In the genomic region with DNA sequence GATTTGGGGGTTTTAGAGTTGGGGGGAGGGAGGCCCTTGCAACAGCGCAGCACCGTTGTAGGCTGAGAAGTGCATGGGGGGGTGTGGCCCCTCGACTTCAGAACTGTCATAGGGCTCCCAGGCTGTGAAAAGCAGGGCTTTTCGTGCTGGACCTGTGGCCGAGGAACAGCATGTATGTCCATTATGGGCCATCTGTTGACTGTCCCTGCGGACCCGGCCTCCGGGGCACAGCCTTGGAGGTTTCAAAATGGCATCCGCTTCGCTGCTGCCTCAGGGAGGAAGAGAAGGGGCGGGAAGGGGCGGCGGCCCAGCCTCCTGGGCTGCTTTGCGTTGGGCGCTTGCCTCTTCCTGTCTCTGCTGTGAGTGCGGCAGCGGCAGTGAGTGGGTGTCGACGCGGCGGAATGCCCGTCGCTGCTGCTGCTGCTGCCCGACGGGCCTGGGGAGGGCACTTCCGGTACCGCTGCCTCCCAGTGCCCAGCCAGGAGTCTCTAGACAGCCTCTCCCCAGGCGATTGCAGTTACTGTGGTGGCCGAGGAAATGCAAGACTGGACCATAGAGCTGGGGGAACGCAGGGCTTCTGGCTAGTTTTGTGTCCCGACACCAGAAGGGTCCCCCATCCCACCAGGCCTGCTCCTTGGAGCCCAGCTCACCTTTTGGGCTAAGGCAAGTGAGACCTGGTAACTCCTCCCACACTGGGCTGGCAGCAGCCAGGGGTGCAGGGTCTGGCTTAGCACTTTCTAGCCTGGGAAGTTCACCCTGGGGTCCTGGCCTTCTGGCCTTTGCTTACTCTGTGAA, we compare ENCODE assay signal across 8 cellular contexts. TPM values are rescaled to one million over a fixed set of nuclear protein-coding genes. Genes with fewer than 3 reads are reported as not detected.
DNase-seq lines count a peak whose midpoint lies in the region; ATAC-seq and TF ChIP-seq lines count a peak whose summit lies in the region.

No MANE protein-coding gene starts in this region.

- no peak for TF ChIP-seq RAD21 in neural cell (conservative IDR thresholded peaks at IDR 0.05)

- H4K20me1 ChIP-seq in neural cell (ENCODE audit: insufficient read depth) = no peaks in the 10 kb centered on the region

- H3K27me3 Mint-ChIP-seq in activated T-helper 17 cell treated with anti-CD3 and anti-CD28 coated beads, Interleukin-2, amount 50 U/mL, for 72 hours = no peaks in the 10 kb centered on the region
- no peaks in the 10 kb centered on the region for H3K27me3 Mint-ChIP-seq in stimulated activated naive CD8-positive, alpha-beta T cell treated with anti-CD3 and anti-CD28 coated beads, Interleukin-15, amount 100 ng/mL, for 72 hours

- H3K4me3 ChIP-seq in fibroblast of pulmonary artery (replicated peaks; ENCODE audit: low read depth, low read length) = peak overlapping the region; percentile 94
- H3K4me3 ChIP-seq in neural cell (ENCODE audit: low read length) = peak overlapping the region; percentile 87

- peak overlapping the region; percentile 100 for H3K4me2 ChIP-seq in neural cell (ENCODE audit: low read length)

- peaks cover 69% of the 10 kb centered on the region for H3K79me2 ChIP-seq in neural cell (replicated peaks; ENCODE audit: insufficient read depth, low read length)

- no peaks in the 10 kb centered on the region for H3K9me2 ChIP-seq in neural cell (ENCODE audit: insufficient read depth, low read length)

- H3F3A ChIP-seq in neural cell (ENCODE audit: insufficient read depth, low read length, poor library complexity, severe bottlenecking) = no peaks in the 10 kb centered on the region

- no peaks in the 10 kb centered on the region for H3K9me3 ChIP-seq in neural cell (ENCODE audit: low read length)

- peak overlapping the region; percentile 99 for H3K4me3 Mint-ChIP-seq in activated T-helper 17 cell treated with anti-CD3 and anti-CD28 coated beads, Interleukin-2, amount 50 U/mL, for 72 hours
- H3K4me3 Mint-ChIP-seq in stimulated activated naive CD8-positive, alpha-beta T cell treated with anti-CD3 and anti-CD28 coated beads, Interleukin-15, amount 100 ng/mL, for 72 hours = peak overlapping the region; percentile 88 to 97

- peak; percentile 40 for ATAC-seq in HG03354 (IDR thresholded peaks at IDR 0.05; ENCODE audit: poor library complexity, severe bottlenecking, unreplicated experiment)
- ATAC-seq in activated T-helper 17 cell treated with anti-CD3 and anti-CD28 coated beads, Interleukin-2, amount 50 U/mL, for 72 hours (replicated peaks) = peak; percentile 58
- peak; percentile 65 for ATAC-seq in stimulated activated naive CD8-positive, alpha-beta T cell treated with anti-CD3 and anti-CD28 coated beads, Interleukin-15, amount 100 ng/mL, for 72 hours

- peak overlapping the region; percentile 78 for H3K9ac ChIP-seq in neural cell (ENCODE audit: low read length)

- no peak overlapping the region for H2AFZ ChIP-seq in neural cell (ENCODE audit: low read depth, low read length)

- H3K4me1 Mint-ChIP-seq in activated T-helper 17 cell treated with anti-CD3 and anti-CD28 coated beads, Interleukin-2, amount 50 U/mL, for 72 hours = peaks cover 32% of the 10 kb centered on the region
- H3K4me1 Mint-ChIP-seq in stimulated activated naive CD8-positive, alpha-beta T cell treated with anti-CD3 and anti-CD28 coated beads, Interleukin-15, amount 100 ng/mL, for 72 hours = peaks cover 71% of the 10 kb centered on the region

- no peaks in the 10 kb centered on the region for H3K9me3 Mint-ChIP-seq in activated T-helper 17 cell treated with anti-CD3 and anti-CD28 coated beads, Interleukin-2, amount 50 U/mL, for 72 hours
- H3K9me3 Mint-ChIP-seq in stimulated activated naive CD8-positive, alpha-beta T cell treated with anti-CD3 and anti-CD28 coated beads, Interleukin-15, amount 100 ng/mL, for 72 hours = no peaks in the 10 kb centered on the region

- peak overlapping the region; percentile 98 for H3K27ac Mint-ChIP-seq in activated T-helper 17 cell treated with anti-CD3 and anti-CD28 coated beads, Interleukin-2, amount 50 U/mL, for 72 hours
- H3K27ac Mint-ChIP-seq in stimulated activated naive CD8-positive, alpha-beta T cell treated with anti-CD3 and anti-CD28 coated beads, Interleukin-15, amount 100 ng/mL, for 72 hours = peak overlapping the region; percentile 96 to 97

- TF ChIP-seq EP300 in neural cell (conservative IDR thresholded peaks at IDR 0.05; ENCODE audit: poor library complexity, severe bottlenecking) = no peak

- no peak for TF ChIP-seq CTCF in fibroblast of pulmonary artery (IDR thresholded peaks at IDR 0.05; ENCODE audit: low read length, missing control alignments)
- no peak for TF ChIP-seq CTCF in neural cell (IDR thresholded peaks at IDR 0.05; ENCODE audit: poor library complexity, severe bottlenecking)

- peak; percentile 65 for DNase-seq in DMS 273 (lab: John Stamatoyannopoulos, UW; ENCODE audit: unreplicated experiment)
- DNase-seq in DMS 273 treated with DMSO at 0.1 percent for 48 hours (lab: John Stamatoyannopoulos, UW) = no peak
- DNase-seq in RKO (ENCODE audit: low spot score) = peak; percentile 90
- peak; percentile 82 for DNase-seq in fibroblast of pulmonary artery (ENCODE audit: low read depth)
- DNase-seq in stimulated activated naive CD8-positive, alpha-beta T cell treated with anti-CD3 and anti-CD28 coated beads, Interleukin-15, amount 100 ng/mL, for 72 hours = peak; percentile 85 to 89

- H3K36me3 Mint-ChIP-seq in activated T-helper 17 cell treated with anti-CD3 and anti-CD28 coated beads, Interleukin-2, amount 50 U/mL, for 72 hours (ENCODE audit: low read depth) = peaks cover 56% of the 10 kb centered on the region

- H3K27me3 ChIP-seq in neural cell (ENCODE audit: insufficient read depth, low read depth, low read length) = no peaks in the 10 kb centered on the region

- no peaks in the 10 kb centered on the region for H3K36me3 ChIP-seq in neural cell (ENCODE audit: insufficient read depth, low read length)

- H3K27ac ChIP-seq in neural cell (ENCODE audit: low read length) = peak overlapping the region; percentile 69

TF ChIP-seq in neural cell, 6 proteins besides CTCF, POLR2A, EP300 and RAD21:
- TF ChIP-seq MXI1 (conservative IDR thresholded peaks at IDR 0.05; ENCODE audit: poor library complexity, severe bottlenecking) (no peak), TAF1 (IDR thresholded peaks at IDR 0.05; ENCODE audit: low read depth) (peak; percentile 48)

RNA-seq across cellular contexts. Expression of a gene that starts 1.9 kb away (rescaled TPM):
- 100 to 1,000 TPM; 283 to 392 TPM for total RNA-seq in activated T-helper 17 cell treated with anti-CD3 and anti-CD28 coated beads, Interleukin-2, amount 50 U/mL, for 72 hours
- polyA plus RNA-seq in neural cell = 81.6 and 101 TPM in 2 replicates
- polyA minus RNA-seq in neural cell = 79.0 and 79.4 TPM in 2 replicates

RNA-seq across cellular contexts. Expression of a gene that starts 31.0 kb away (rescaled TPM):
- total RNA-seq in activated T-helper 17 cell treated with anti-CD3 and anti-CD28 coated beads, Interleukin-2, amount 50 U/mL, for 72 hours = 1 to 10 TPM; 1.2 to 2.3 TPM
- polyA plus RNA-seq in neural cell = 7.8 and 9.6 TPM in 2 replicates
- 2.2 and 3.4 TPM in 2 replicates for polyA minus RNA-seq in neural cell

RNA-seq across cellular contexts. Expression of a gene that starts 32.9 kb away (rescaled TPM):
- total RNA-seq in activated T-helper 17 cell treated with anti-CD3 and anti-CD28 coated beads, Interleukin-2, amount 50 U/mL, for 72 hours = under 1 TPM in 1 of 2 donors, not detected in 1; 0.71 TPM
- polyA plus RNA-seq in neural cell = 0.66 TPM in 1 of 2 replicates, not detected in the other
- polyA minus RNA-seq in neural cell = 0.81 and 5.1 TPM in 2 replicates

RNA-seq across cellular contexts. Expression of a gene that starts 40.9 kb away (rescaled TPM):
- total RNA-seq in activated T-helper 17 cell treated with anti-CD3 and anti-CD28 coated beads, Interleukin-2, amount 50 U/mL, for 72 hours = under 1 TPM in 1 of 2 donors, not detected in 1; 0.34 TPM
- polyA plus RNA-seq in neural cell = not detected in 2 replicates
- polyA minus RNA-seq in neural cell = not detected in 2 replicates

RNA-seq across cellular contexts. Expression of a gene that starts 46.5 kb away (rescaled TPM):
- total RNA-seq in activated T-helper 17 cell treated with anti-CD3 and anti-CD28 coated beads, Interleukin-2, amount 50 U/mL, for 72 hours = not detected
- not detected in 2 replicates for polyA plus RNA-seq in neural cell
- 0.24 TPM in 1 of 2 replicates, not detected in the other for polyA minus RNA-seq in neural cell
